In genomic region chr17:78687944-78688343, GRCh38 we compare ENCODE assay signal across 10 cellular contexts.
"Had no signal": no experiment of that assay in that cellular context is flagged by ENCODE, and none has a peak within 500 bp of the region (broad histone marks: within the 10 kb centered on the region; RNA-seq: fewer than 3 reads in every experiment).

No MANE protein-coding gene starts in this region.

- H3K4me1 ChIP-seq: right atrium auricular region, transverse colon had no signal

- H3K9me3 ChIP-seq: esophagus muscularis mucosa, right atrium auricular region, transverse colon had no signal

- H3K27me3 Mint-ChIP-seq: naive thymus-derived CD8-positive, alpha-beta T cell had no signal

- H3K4me3 ChIP-seq: esophagus muscularis mucosa, lung, right atrium auricular region, skin epidermis, transverse colon had no signal

- ATAC-seq: left colon; naive thymus-derived CD8-positive, alpha-beta T cell had no signal

- H3K9me3 Mint-ChIP-seq: naive thymus-derived CD8-positive, alpha-beta T cell had no signal

- H3K27ac ChIP-seq: esophagus muscularis mucosa, right atrium auricular region, skin epidermis, transverse colon had no signal

- H3K27me3 ChIP-seq: esophagus muscularis mucosa, right atrium auricular region, transverse colon had no signal

- DNase-seq: left colon; naive thymus-derived CD8-positive, alpha-beta T cell; nucleus accumbens; stimulated activated CD4-positive, alpha-beta T cell treated with anti-CD3 and anti-CD28 coated beads, Interleukin-4, amount 100 ng/mL, for 4 hours; substantia nigra; transverse colon had no signal
